26 cellular contexts compared by ENCODE assay signal in genomic region chr18:51010218-51010617, GRCh38.
"Had no signal": no experiment of that assay in that cellular context is flagged by ENCODE, and none has a peak within 500 bp of the region (broad histone marks: within the 10 kb centered on the region; RNA-seq: fewer than 3 reads in every experiment).

No MANE protein-coding gene starts in this region.

- H3K9me3 ChIP-seq: left lung, lower lobe of right lung, pancreas, prostate gland, stomach, testis, thyroid gland, transverse colon, upper lobe of left lung, vagina had no signal

- H3K27me3 ChIP-seq: left lung, pancreas, stomach, testis, thyroid gland, transverse colon, upper lobe of left lung, vagina had no signal

- ATAC-seq: left lung; naive thymus-derived CD8-positive, alpha-beta T cell; pancreas; right cardiac atrium; sciatic nerve; stimulated activated naive B cell treated with anti-CD40 and anti-IgM and Interleukin-4, amounts not matched to agents 10 μg/mL and 1 μg/mL and 100 μg/mL, for 72 hours; stimulated activated naive CD8-positive, alpha-beta T cell treated with anti-CD3 and anti-CD28 coated beads, Interleukin-15, Interleukin-2, amounts not matched to agents 100 U/mL and 50 U/mL, for 24 hours had no signal

- H3K27ac ChIP-seq: left lung, lower lobe of right lung, pancreas, prostate gland, skin epidermis, stomach, testis, thyroid gland, transverse colon, upper lobe of left lung, vagina had no signal

- H3K4me3 ChIP-seq: left lung, lower lobe of right lung, pancreas, prostate gland, skin epidermis, stomach, testis, thyroid gland, transverse colon, upper lobe of left lung, vagina had no signal

- DNase-seq: kidney glomerular epithelial cell; left cardiac atrium; left lung; lower lobe of right lung; midbrain; naive thymus-derived CD8-positive, alpha-beta T cell; nucleus accumbens; pancreas; posterior cingulate gyrus; retina; right cardiac atrium; stimulated activated CD4-positive, alpha-beta T cell treated with anti-CD3 and anti-CD28 coated beads, Interleukin-12 subunit alpha, Interleukin-12 subunit beta, amount 100 ng/mL, for 4 hours; stimulated activated CD4-positive, alpha-beta T cell treated with anti-CD3 and anti-CD28 coated beads, Interleukin-15, amount 100 ng/mL, for 24 hours; stimulated activated CD4-positive, alpha-beta T cell treated with anti-CD3 and anti-CD28 coated beads, Interleukin-2, amount 100 ng/mL, for 24 hours; stimulated activated CD4-positive, alpha-beta T cell treated with anti-CD3 and anti-CD28 coated beads, Interleukin-4, amount 100 ng/mL, for 1 hour; stimulated activated naive B cell treated with anti-CD40 and anti-IgM and Interleukin-4, amounts not matched to agents 10 μg/mL and 1 μg/mL and 100 μg/mL, for 72 hours; stimulated activated naive CD8-positive, alpha-beta T cell treated with anti-CD3 and anti-CD28 coated beads, Interleukin-15, Interleukin-2, amounts not matched to agents 100 U/mL and 50 U/mL, for 24 hours; stomach; testis; thyroid gland; transverse colon; upper lobe of left lung had no signal

- H3K4me1 ChIP-seq: lower lobe of right lung, pancreas, prostate gland, testis, vagina had no signal

- H3K36me3 ChIP-seq: left lung, lower lobe of right lung, pancreas, prostate gland, stomach, thyroid gland, transverse colon, upper lobe of left lung, vagina had no signal
